Comparison of ENCODE assay signal across 13 cellular contexts in genomic region chr16:9097266-9098219, GRCh38. TPM values are rescaled to one million over a fixed set of nuclear protein-coding genes. Genes with fewer than 3 reads are reported as not detected.
DNase-seq lines count a peak whose midpoint lies in the region; ATAC-seq and TF ChIP-seq lines count a peak whose summit lies in the region.
"Had no signal": no experiment of that assay in that cellular context is flagged by ENCODE, and none has a peak within 500 bp of the region (broad histone marks: within the 10 kb centered on the region; RNA-seq: fewer than 3 reads in every experiment).

No MANE protein-coding gene starts in this region.

- H3K27ac Mint-ChIP-seq in endodermal cell, result peak overlapping the region; percentile 74
- H3K27ac Mint-ChIP-seq in progenitor cell of endocrine pancreas, result peak overlapping the region; percentile 91

- no peaks in the 10 kb centered on the region for H3K27me3 ChIP-seq in DOHH2 (ENCODE audit: control insufficient read depth, low read length)
- H3K27me3 ChIP-seq in RWPE2 (ENCODE audit: insufficient read depth, poor library complexity, severe bottlenecking), result no peaks in the 10 kb centered on the region
- no peaks in the 10 kb centered on the region for H3K27me3 ChIP-seq in endodermal cell (ENCODE audit: control insufficient read depth, insufficient read depth, low read length, poor library complexity, severe bottlenecking)
- H3K27me3 ChIP-seq in colonic mucosa, result no peaks in the 10 kb centered on the region
- H3K27me3 ChIP-seq in uterus, result no peaks in the 10 kb centered on the region
- H3K27me3 ChIP-seq: heart right ventricle had no signal

- no peak for ATAC-seq in RWPE2 (ENCODE audit: low read depth)
- ATAC-seq in GM21576 (IDR thresholded peaks at IDR 0.05; ENCODE audit: unreplicated experiment), result no peak
- ATAC-seq: HCT116 had no signal

- H3K27me3 Mint-ChIP-seq in endodermal cell (ENCODE audit: insufficient read depth) (no peaks in the 10 kb centered on the region), progenitor cell of endocrine pancreas (no peaks in the 10 kb centered on the region)

- peak overlapping the region; percentile 56 for H3K4me2 ChIP-seq in DOHH2 (ENCODE audit: low read length)

- peaks cover 66% of the 10 kb centered on the region for H3K4me1 Mint-ChIP-seq in endodermal cell
- peaks cover 46% of the 10 kb centered on the region for H3K4me1 Mint-ChIP-seq in progenitor cell of endocrine pancreas (ENCODE audit: low read depth)

- H3K36me3 Mint-ChIP-seq in endodermal cell (ENCODE audit: low read depth) (peaks cover 77% of the 10 kb centered on the region), progenitor cell of endocrine pancreas (ENCODE audit: insufficient read depth) (peaks cover 34% of the 10 kb centered on the region)

- no peak for TF ChIP-seq CTCF in DOHH2 (IDR thresholded peaks at IDR 0.05; ENCODE audit: low read depth, low read length, poor library complexity, severe bottlenecking)
- no peak for TF ChIP-seq CTCF in RWPE2 (IDR thresholded peaks at IDR 0.05; ENCODE audit: poor library complexity, severe bottlenecking)
- TF ChIP-seq CTCF in endodermal cell (conservative IDR thresholded peaks at IDR 0.05), result no peak
- no peak for TF ChIP-seq CTCF in progenitor cell of endocrine pancreas (IDR thresholded peaks at IDR 0.05; ENCODE audit: unreplicated experiment)
- TF ChIP-seq CTCF in colonic mucosa (IDR thresholded peaks at IDR 0.05), result no peak
- no peak for TF ChIP-seq CTCF in uterus (IDR thresholded peaks at IDR 0.05)

- H4K20me1 ChIP-seq in DOHH2 (ENCODE audit: control insufficient read depth, insufficient read depth, low read depth, low read length), result peaks cover 69% of the 10 kb centered on the region

- peaks cover 94% of the 10 kb centered on the region for H3K36me3 ChIP-seq in DOHH2 (ENCODE audit: control insufficient read depth, low read length)
- peaks cover 90% of the 10 kb centered on the region for H3K36me3 ChIP-seq in RWPE2 (ENCODE audit: low read depth)
- H3K36me3 ChIP-seq in endodermal cell (ENCODE audit: control insufficient read depth, insufficient read depth, low read length), result peaks cover 90% of the 10 kb centered on the region
- peaks cover 4% of the 10 kb centered on the region for H3K36me3 ChIP-seq in colonic mucosa
- H3K36me3 ChIP-seq in uterus, result no peaks in the 10 kb centered on the region

- H3K4me1 ChIP-seq in DOHH2 (ENCODE audit: control insufficient read depth, low read length), result peaks cover 85% of the 10 kb centered on the region
- H3K4me1 ChIP-seq in RWPE2 (ENCODE audit: insufficient read depth, poor library complexity, severe bottlenecking), result peaks cover 76% of the 10 kb centered on the region
- H3K4me1 ChIP-seq in endodermal cell (ENCODE audit: control insufficient read depth, insufficient read depth, low read length), result peaks cover 10% of the 10 kb centered on the region
- peaks cover 35% of the 10 kb centered on the region for H3K4me1 ChIP-seq in colonic mucosa
- H3K4me1 ChIP-seq in uterus, result peaks cover 15 to 29% of the 10 kb centered on the region in 2 donors

- no peak overlapping the region for H3K9ac ChIP-seq in endodermal cell (ENCODE audit: extremely low read depth, low read length, poor library complexity, severe bottlenecking)
- H3K9ac ChIP-seq in colonic mucosa (ENCODE audit: low read depth in 2 of 2, low read length in 2 of 2), result no peak overlapping the region

- no peak for TF ChIP-seq POLR2A in uterus (IDR thresholded peaks at IDR 0.05)

- H3K79me2 ChIP-seq in DOHH2 (ENCODE audit: control insufficient read depth, low read length), result peaks cover 100% of the 10 kb centered on the region

- DNase-seq in RWPE2 (ENCODE audit: low spot score), result no peak
- DNase-seq in endodermal cell, result peak; percentile 30
- DNase-seq in progenitor cell of endocrine pancreas (ENCODE audit: low spot score, unreplicated experiment), result no peak
- DNase-seq in colonic mucosa, result no peak
- DNase-seq in uterus, result no peak
- DNase-seq in NCI-H1105 treated with DMSO at 0.1 percent for 48 hours (lab: John Stamatoyannopoulos, UW), result no peak
- DNase-seq: activated CD4-positive, alpha-beta T cell treated with anti-CD3 and anti-CD28 coated beads, Interleukin-2, amount 50 U/mL, for 4 hours; GDM1; heart right ventricle; NCI-H1694 had no signal

- H3F3A ChIP-seq in DOHH2 (ENCODE audit: control insufficient read depth, insufficient read depth), result 0 out of 2 replicates have a peak, but pooled peaks cover 2% of the 10 kb centered on the region

- H3K4me3 ChIP-seq in DOHH2 (ENCODE audit: low read length) (peak overlapping the region; percentile 12; the same call in 1 of the 2 replicates), RWPE2 (ENCODE audit: severe bottlenecking) (no peak overlapping the region), endodermal cell (ENCODE audit: low read length) (no peak overlapping the region), colonic mucosa (no peak overlapping the region), uterus (no peak overlapping the region)

- H3K9me3 ChIP-seq in DOHH2 (ENCODE audit: control insufficient read depth, insufficient read depth, low read length), result no peaks in the 10 kb centered on the region
- no peaks in the 10 kb centered on the region for H3K9me3 ChIP-seq in RWPE2 (ENCODE audit: severe bottlenecking)
- no peaks in the 10 kb centered on the region for H3K9me3 ChIP-seq in endodermal cell (ENCODE audit: control insufficient read depth, low read length)
- H3K9me3 ChIP-seq in colonic mucosa, result no peaks in the 10 kb centered on the region
- H3K9me3 ChIP-seq in uterus, result no peaks in the 10 kb centered on the region
- H3K9me3 ChIP-seq: heart right ventricle had no signal

- WGBS in endodermal cell (ENCODE audit: insufficient coverage in 1 of 2, insufficient read length in 1 of 2), 2 experiments, result 86 to 95% methylated on average over 10 of the region's 10 CpGs

- H3K9me2 ChIP-seq in DOHH2 (replicated peaks; ENCODE audit: control insufficient read depth, low read length), result no peaks in the 10 kb centered on the region

- H3K27ac ChIP-seq in DOHH2 (ENCODE audit: low read depth, low read length) (no peak overlapping the region), RWPE2 (ENCODE audit: poor library complexity, severe bottlenecking) (peak overlapping the region; percentile 66), endodermal cell (ENCODE audit: low read depth, low read length) (no peak overlapping the region), colonic mucosa (no peak overlapping the region), uterus (no peak overlapping the region)

- H3K9me3 Mint-ChIP-seq in endodermal cell (no peaks in the 10 kb centered on the region), progenitor cell of endocrine pancreas (ENCODE audit: low read depth) (no peaks in the 10 kb centered on the region)

- peak overlapping the region; percentile 21 for H3K4me3 Mint-ChIP-seq in endodermal cell
- no peak overlapping the region for H3K4me3 Mint-ChIP-seq in progenitor cell of endocrine pancreas (ENCODE audit: low read depth)

- intact Hi-C loops in colonic mucosa (cut with DNase I), result no loop called here
- intact Hi-C loops in uterus (cut with DNase I; ENCODE audit: low total_unique reads), result no loop called here

RNA-seq across cellular contexts. Expression of gene HAPSTR1, which starts 6.1 kb away (rescaled TPM):
- total RNA-seq in endodermal cell (10 to 100 TPM; 60.9 to 68.5 TPM), progenitor cell of endocrine pancreas (77.6 and 79.7 TPM in 2 replicates), colonic mucosa (10 to 100 TPM; 50.2 to 57.0 TPM), uterus (100 to 1,000 TPM in 1 of 4 donors, 10 to 100 TPM in 3; 16.1 to 113 (median 45.9) TPM)
- 34.8 TPM for polyA plus RNA-seq in endodermal cell (2013, experiment 1 of 2)
- polyA plus RNA-seq in endodermal cell (2013, experiment 2 of 2), result 35.4 TPM
